17 cellular contexts compared by ENCODE assay signal in genomic region chr1:202270871-202271326, GRCh38.
DNase-seq lines count a peak whose midpoint lies in the region; ATAC-seq and TF ChIP-seq lines count a peak whose summit lies in the region.
"Had no signal": no experiment of that assay in that cellular context is flagged by ENCODE, and none has a peak within 500 bp of the region (broad histone marks: within the 10 kb centered on the region; RNA-seq: fewer than 3 reads in every experiment).

No MANE protein-coding gene starts in this region.

- peaks cover 5 to 13% of the 10 kb centered on the region in 2 donors for H3K4me1 Mint-ChIP-seq in natural killer cell

- no peak overlapping the region for H3K27ac ChIP-seq in stomach
- no peak overlapping the region for H3K27ac ChIP-seq in brain microvascular endothelial cell
- H3K27ac ChIP-seq: foreskin keratinocyte, left ventricle myocardium inferior had no signal

- DNase-seq in NCI-H1092 treated with DMSO at 0.1 percent for 48 hours (lab: John Stamatoyannopoulos, UW), result peak; percentile 67
- DNase-seq in NCI-H2081 treated with DMSO at 0.1 percent for 48 hours (lab: John Stamatoyannopoulos, UW), result peak; percentile 67
- peak; percentile 34 for DNase-seq in NCI-H774 (lab: John Stamatoyannopoulos, UW)
- DNase-seq in stomach, result peak; percentile 7
- no peak for DNase-seq in natural killer cell
- DNase-seq in brain microvascular endothelial cell, result no peak
- DNase-seq: activated CD4-positive, CD25-positive, alpha-beta regulatory T cell treated with anti-CD3 and anti-CD28 coated beads, Interleukin-2, amount 50 U/mL, for 72 hours; activated naive CD4-positive, alpha-beta T cell treated with Interleukin-2 at 50 U/mL for 16 hours; C1 segment of cervical spinal cord; foreskin keratinocyte; left ventricle myocardium inferior; MG63; posterior cingulate gyrus; T-helper 2 cell; trophoblast cell had no signal

- peaks cover 0 to 3% of the 10 kb centered on the region in 2 donors for H3K27me3 Mint-ChIP-seq in natural killer cell (ENCODE audit: low read depth in 2 of 2)

- TF ChIP-seq EP300 in stomach (IDR thresholded peaks at IDR 0.05), result no peak

- no peak overlapping the region for H3K27ac Mint-ChIP-seq in natural killer cell

- peaks cover 0 to 24% (median 4%) of the 10 kb centered on the region in 3 donors for H3K27me3 ChIP-seq in stomach
- H3K27me3 ChIP-seq in brain microvascular endothelial cell (replicated peaks), result peaks cover 21% of the 10 kb centered on the region

- H3K36me3 Mint-ChIP-seq in natural killer cell, result no peaks in the 10 kb centered on the region

- H3K4me3 ChIP-seq in stomach (no peak overlapping the region), brain microvascular endothelial cell (ENCODE audit: low read depth, low read length) (no peak overlapping the region)
- H3K4me3 ChIP-seq: left ventricle myocardium inferior, MG63, skin epidermis had no signal

- ATAC-seq in natural killer cell (no peak), HG03460 (IDR thresholded peaks at IDR 0.05; ENCODE audit: unreplicated experiment) (no peak)
- ATAC-seq: foreskin keratinocyte had no signal

- intact Hi-C loops in stomach (cut with DNase I; ENCODE audit: low total_unique reads), result no loop called here
- intact Hi-C loops in natural killer cell (cut with micrococcal nuclease), result no loop called here

- H3K9me3 Mint-ChIP-seq in natural killer cell, result no peaks in the 10 kb centered on the region

- no peaks in the 10 kb centered on the region for H3K36me3 ChIP-seq in stomach
- no peaks in the 10 kb centered on the region for H3K36me3 ChIP-seq in brain microvascular endothelial cell (replicated peaks)
- H3K36me3 ChIP-seq: left ventricle myocardium inferior, MG63 had no signal

- TF ChIP-seq POLR2A in stomach (IDR thresholded peaks at IDR 0.05), result no peak

- TF ChIP-seq CTCF in stomach (IDR thresholded peaks at IDR 0.05), result no peak
- TF ChIP-seq CTCF in natural killer cell (IDR thresholded peaks at IDR 0.05), result no peak
- no peak for TF ChIP-seq CTCF in brain microvascular endothelial cell (IDR thresholded peaks at IDR 0.05; ENCODE audit: low read depth, low read length, missing control alignments)

- WGBS in stomach, 5 donors, result 37 to 52% (median 44%) methylated on average over 8 of the region's 8 CpGs

- H3K4me1 ChIP-seq in stomach, result no peaks in the 10 kb centered on the region
- H3K4me1 ChIP-seq: foreskin keratinocyte, left ventricle myocardium inferior had no signal

- H3K9me3 ChIP-seq in stomach, result no peaks in the 10 kb centered on the region
- H3K9me3 ChIP-seq: left ventricle myocardium inferior, MG63 had no signal

- no peak overlapping the region for H3K4me3 Mint-ChIP-seq in natural killer cell

- in situ Hi-C loops in brain microvascular endothelial cell (cut with HindIII; ENCODE audit: low pct_ligation_motif_present, low sequenced_read_pairs), result no loop called here

Comparison
In these comparisons a context has a peak if more than half of its experiments do, and no peak if none do; other contexts are left out.
1. DNase-seq: peak in NCI-H1092 treated with DMSO at 0.1 percent for 48 hours (single experiment), NCI-H2081 treated with DMSO at 0.1 percent for 48 hours (single experiment), NCI-H774 (single experiment) and stomach (single experiment); none in natural killer cell (single experiment) and brain microvascular endothelial cell (single experiment).